In genomic region chr11:64898541-64898940, GRCh38 we compare ENCODE assay signal across 19 cellular contexts. TPM values are rescaled to one million over a fixed set of nuclear protein-coding genes. Genes with fewer than 3 reads are reported as not detected.
DNase-seq lines count a peak whose midpoint lies in the region; ATAC-seq, FAIRE-seq and TF ChIP-seq lines count a peak whose summit lies in the region.
"Had no signal": no experiment of that assay in that cellular context is flagged by ENCODE, and none has a peak within 500 bp of the region (broad histone marks: within the 10 kb centered on the region; RNA-seq: fewer than 3 reads in every experiment).

No MANE protein-coding gene starts in this region.

- H3K27ac Mint-ChIP-seq in T-helper 17 cell, result peak overlapping the region; percentile 100
- peak overlapping the region; percentile 40 for H3K27ac Mint-ChIP-seq in stimulated activated effector memory CD8-positive, alpha-beta T cell treated with anti-CD3 and anti-CD28 coated beads, Interleukin-12 subunit alpha, Interleukin-12 subunit beta, amount 100 ng/mL, for 72 hours
- no peak overlapping the region for H3K27ac Mint-ChIP-seq in CD8-positive, alpha-beta T cell
- H3K27ac Mint-ChIP-seq: B cell had no signal

- H3K9me3 ChIP-seq in HEK293 (ENCODE audit: control insufficient read depth, insufficient read depth, low read depth, low read length) (no peaks in the 10 kb centered on the region), T-helper 17 cell (ENCODE audit: control insufficient read depth, low read length, poor library complexity, severe bottlenecking) (no peaks in the 10 kb centered on the region), HepG2 (ENCODE audit: low read length) (no peaks in the 10 kb centered on the region), heart right ventricle (no peaks in the 10 kb centered on the region)
- no peaks in the 10 kb centered on the region for H3K9me3 ChIP-seq in CD8-positive, alpha-beta T cell (ENCODE audit: low read length)

- H3K4me2 ChIP-seq in HepG2 (ENCODE audit: low read depth, low read length), result no peak overlapping the region

- H3K27ac ChIP-seq in HEK293 (ENCODE audit: extremely low read depth, low read depth, low read length) (no peak overlapping the region), HepG2 (ENCODE audit: extremely low read length, insufficient read depth, low read length) (no peak overlapping the region), heart right ventricle (no peak overlapping the region)
- H3K27ac ChIP-seq in CD8-positive, alpha-beta T cell (ENCODE audit: low read depth, low read length), result no peak overlapping the region

- H3K4me1 Mint-ChIP-seq in T-helper 17 cell, result peaks cover 29% of the 10 kb centered on the region
- peaks cover 15% of the 10 kb centered on the region for H3K4me1 Mint-ChIP-seq in stimulated activated effector memory CD8-positive, alpha-beta T cell treated with anti-CD3 and anti-CD28 coated beads, Interleukin-12 subunit alpha, Interleukin-12 subunit beta, amount 100 ng/mL, for 72 hours
- peaks cover 8% of the 10 kb centered on the region for H3K4me1 Mint-ChIP-seq in CD8-positive, alpha-beta T cell (ENCODE audit: low read depth)

- H3K36me3 ChIP-seq in HEK293 (ENCODE audit: control insufficient read depth in 2 of 2, insufficient read depth in 1 of 2, low read length in 2 of 2) (peaks cover 0 to 79% of the 10 kb centered on the region in 2 experiments; a peak in 2 of 3 replicates), HepG2 (replicated peaks in 1 of 2; ENCODE audit: control insufficient read depth in 1 of 2, insufficient read depth in 2 of 2, low read length in 2 of 2) (peaks cover 23 to 29% of the 10 kb centered on the region in 2 experiments; a peak in 4 of 5 replicates), heart right ventricle (peaks cover 0 to 92% (median 48%) of the 10 kb centered on the region in 9 donors)
- peaks cover 4% of the 10 kb centered on the region for H3K36me3 ChIP-seq in CD8-positive, alpha-beta T cell (ENCODE audit: insufficient read depth, low read length)

- H3K79me2 ChIP-seq in HepG2 (ENCODE audit: insufficient read depth, low read length), result no peaks in the 10 kb centered on the region

- no peaks in the 10 kb centered on the region for H4K20me1 ChIP-seq in HepG2 (ENCODE audit: insufficient read depth, low read length)

- intact Hi-C loops in HepG2 (cut with micrococcal nuclease; ENCODE audit: unreplicated experiment) (no loop called here), heart right ventricle (cut with DNase I) (loop anchor here in 2 of 10 donors (10.0 kb wide), 1 partner anchor 114 kb away; no protein-coding TSS in a partner anchor)
- intact Hi-C loops in CD8-positive, alpha-beta T cell (cut with DNase I, micrococcal nuclease), result no loop called here

- no peaks in the 10 kb centered on the region for H3K9me3 Mint-ChIP-seq in stimulated activated effector memory CD8-positive, alpha-beta T cell treated with anti-CD3 and anti-CD28 coated beads, Interleukin-12 subunit alpha, Interleukin-12 subunit beta, amount 100 ng/mL, for 72 hours
- H3K9me3 Mint-ChIP-seq in CD8-positive, alpha-beta T cell, result no peaks in the 10 kb centered on the region
- H3K9me3 Mint-ChIP-seq: CD4-positive, alpha-beta T cell had no signal

- H3K4me1 ChIP-seq in HEK293 (ENCODE audit: control insufficient read depth, insufficient read depth, low read length), result no peaks in the 10 kb centered on the region
- H3K4me1 ChIP-seq in HepG2 (ENCODE audit: insufficient read depth, low read length), result peaks cover 13% of the 10 kb centered on the region
- H3K4me1 ChIP-seq in CD8-positive, alpha-beta T cell (ENCODE audit: insufficient read depth, low read length), result peaks cover 13% of the 10 kb centered on the region
- H3K4me1 ChIP-seq in heart right ventricle, result peaks cover 1 to 13% (median 9%) of the 10 kb centered on the region in 9 donors

- no TSS peak for BruUV-seq in HepG2 (replicated peaks; lab: Mats Ljungman, UMichigan)

- CTCF ChIA-PET in HEK293 (lab: Yijun Ruan, JAX), result interaction anchor here (0.6 to 9.4 kb wide), 2 partner anchors 51 to 115 kb away, joined by 3 to 111 read pairs; no protein-coding TSS in a partner anchor
- CTCF ChIA-PET in HepG2 (lab: Yijun Ruan, JAX; ENCODE audit: low intra/inter-chr PET ratio, low total read pairs), result no interaction called here
- CTCF ChIA-PET in CD8-positive, alpha-beta T cell (lab: Charles Lee), result interaction anchor here (0.6 to 30.0 kb wide), 3 partner anchors 9 to 1874 kb away, joined by 3 to 1398 read pairs (median 4); partner anchors contain the start of gene CDC42BPG

- H3K27me3 ChIP-seq in HepG2 (ENCODE audit: control insufficient read depth in 1 of 2, insufficient read depth in 2 of 2, low read length in 2 of 2) (no peaks in the 10 kb centered on the region), heart right ventricle (no peaks in the 10 kb centered on the region)
- no peaks in the 10 kb centered on the region for H3K27me3 ChIP-seq in CD8-positive, alpha-beta T cell (ENCODE audit: insufficient read depth, low read length)

- no peak for TF ChIP-seq POLR2A in HepG2 (IDR thresholded peaks at IDR 0.05; ENCODE audit: insufficient read depth in 1 of 2, low read depth in 2 of 2, low read length in 2 of 2)

- no peak overlapping the region for H3K4me3 ChIP-seq in HEK293 (ENCODE audit: low read depth, low read length)
- no peak overlapping the region for H3K4me3 ChIP-seq in HepG2 (replicated peaks in 1 of 3; ENCODE audit: insufficient read depth in 1 of 3, low read depth in 2 of 3, low read length in 3 of 3)
- H3K4me3 ChIP-seq in CD8-positive, alpha-beta T cell (ENCODE audit: low read depth, low read length), result no peak overlapping the region
- H3K4me3 ChIP-seq in heart right ventricle, result no peak overlapping the region

- no peaks in the 10 kb centered on the region for H3K27me3 Mint-ChIP-seq in T-helper 17 cell
- no peaks in the 10 kb centered on the region for H3K27me3 Mint-ChIP-seq in CD8-positive, alpha-beta T cell (ENCODE audit: low read depth)
- H3K27me3 Mint-ChIP-seq: B cell; CD4-positive, alpha-beta T cell had no signal

- no peak overlapping the region for H3K4me3 Mint-ChIP-seq in T-helper 17 cell
- no peak overlapping the region for H3K4me3 Mint-ChIP-seq in stimulated activated effector memory CD8-positive, alpha-beta T cell treated with anti-CD3 and anti-CD28 coated beads, Interleukin-12 subunit alpha, Interleukin-12 subunit beta, amount 100 ng/mL, for 72 hours
- no peak overlapping the region for H3K4me3 Mint-ChIP-seq in CD8-positive, alpha-beta T cell
- H3K4me3 Mint-ChIP-seq: B cell; CD4-positive, alpha-beta T cell had no signal

- H3K9ac ChIP-seq in HepG2 (ENCODE audit: insufficient read depth, low read depth, low read length), result no peak overlapping the region

- TF ChIP-seq CTCF in HEK293 (tag by site-specific recombination; IDR thresholded peaks at IDR 0.05), result no peak
- TF ChIP-seq CTCF in HepG2 (CRISPR knock-in tag; IDR thresholded peaks at IDR 0.05), result no peak
- TF ChIP-seq CTCF in CD8-positive, alpha-beta T cell (IDR thresholded peaks at IDR 0.05), result no peak
- TF ChIP-seq CTCF in heart right ventricle (IDR thresholded peaks at IDR 0.05), result no peak

- no peak for TF ChIP-seq RAD21 in HepG2 (CRISPR knock-in tag; IDR thresholded peaks at IDR 0.05)

- no peak for TF ChIP-seq EP300 in HepG2 (IDR thresholded peaks at IDR 0.05; ENCODE audit: low read depth in 2 of 2, low read length in 2 of 2)
- TF ChIP-seq EP300 in HepG2 (CRISPR knock-in tag; IDR thresholded peaks at IDR 0.05; ENCODE audit: borderline replicate concordance), result no peak

- DNase-seq in T-helper 17 cell (no peak), HepG2 (ENCODE audit: low spot score) (no peak), HT-29 (ENCODE audit: low spot score) (no peak), heart right ventricle (no peak)
- no peak for DNase-seq in stimulated activated effector memory CD8-positive, alpha-beta T cell treated with anti-CD3 and anti-CD28 coated beads, Interleukin-12 subunit alpha, Interleukin-12 subunit beta, amount 100 ng/mL, for 72 hours (ENCODE audit: low spot score in 2 of 2)
- no peak for DNase-seq in CD8-positive, alpha-beta T cell
- DNase-seq: C1 segment of cervical spinal cord; CD4-positive, alpha-beta T cell; DMS153; DMS79 treated with DMSO at 0.1 percent for 48 hours; EL; HCEC 1CT had no signal

- in situ Hi-C loops in HepG2 (cut with HindIII; ENCODE audit: extremely low pct_ligation_motif_present, low pct_unique_long_range_greater_than_20kb), result no loop called here

- WGBS in HepG2 (ENCODE audit: low lambda C conversion rate), result 97% methylated on average over 10 of the region's 19 CpGs
- WGBS in heart right ventricle, 2 donors, result 96 to 97% methylated on average over 19 of the region's 19 CpGs

- no peak overlapping the region for H2AFZ ChIP-seq in HepG2 (ENCODE audit: low read length)

- peaks cover 6% of the 10 kb centered on the region for H3K36me3 Mint-ChIP-seq in T-helper 17 cell (ENCODE audit: low read depth)
- H3K36me3 Mint-ChIP-seq in stimulated activated effector memory CD8-positive, alpha-beta T cell treated with anti-CD3 and anti-CD28 coated beads, Interleukin-12 subunit alpha, Interleukin-12 subunit beta, amount 100 ng/mL, for 72 hours, result peaks cover 57% of the 10 kb centered on the region
- H3K36me3 Mint-ChIP-seq in CD8-positive, alpha-beta T cell, result peaks cover 61% of the 10 kb centered on the region

- ATAC-seq in T-helper 17 cell (no peak), HepG2 (no peak), heart right ventricle (no peak)
- ATAC-seq in stimulated activated effector memory CD8-positive, alpha-beta T cell treated with anti-CD3 and anti-CD28 coated beads, Interleukin-12 subunit alpha, Interleukin-12 subunit beta, amount 100 ng/mL, for 72 hours, result no peak
- ATAC-seq in CD8-positive, alpha-beta T cell, result no peak

- no peak for FAIRE-seq in HepG2 (lab: Jason Lieb, UNC)
- FAIRE-seq: A204.1, G401.6, GM12891, GM19239, H1 had no signal

- POLR2A ChIA-PET in HEK293 (lab: Yijun Ruan, JAX) (no interaction called here), HepG2 (lab: Yijun Ruan, JAX) (no interaction called here)
- POLR2A ChIA-PET in CD8-positive, alpha-beta T cell (lab: Charles Lee), result interaction anchor here (27.7 kb wide), 1 partner anchor 44 kb away, joined by 810 read pairs; the partner anchor contains the start of gene CDC42BPG

RNA-seq across cellular contexts. Expression of gene ATG2A, which starts 18.5 kb away (rescaled TPM):
- total RNA-seq in T-helper 17 cell, result 100 to 1,000 TPM; 161 to 226 TPM
- total RNA-seq in HepG2 (2016; rRNA removed; fragmentation: Illumina TruSeq; extraction: Trizol), result 6.5 and 6.7 TPM in 2 replicates
- total RNA-seq in HepG2 (2016; cell fraction: cytosol; rRNA removed; fragmentation: Illumina TruSeq; extraction: Trizol; ENCODE audit: low read depth), result 5.0 and 5.3 TPM in 2 replicates
- 5.7 and 6.9 TPM in 2 replicates for total RNA-seq in HepG2 (2016; cell fraction: insoluble cytoplasmic fraction; rRNA removed; fragmentation: Illumina TruSeq; extraction: Trizol)
- total RNA-seq in HepG2 (2016; cell fraction: membrane; rRNA removed; fragmentation: Illumina TruSeq; extraction: Trizol), result 3.5 and 4.7 TPM in 2 replicates
- total RNA-seq in HepG2 (2016; cell fraction: nucleus; rRNA removed; fragmentation: Illumina TruSeq; extraction: Trizol), result 7.1 and 8.3 TPM in 2 replicates
- 8.0 and 13.2 TPM in 2 replicates for polyA plus RNA-seq in HepG2 (2011; rRNA removed)
- 4.6 and 6.5 TPM in 2 replicates for polyA plus RNA-seq in HepG2 (2011; cell fraction: cytosol; rRNA removed)
- polyA plus RNA-seq in HepG2 (2011; cell fraction: nucleus; rRNA removed), result 81.8 and 92.1 TPM in 2 replicates
- polyA plus RNA-seq in HepG2 (2012), result 14.9 and 21.4 TPM in 2 replicates
- 1.0 and 1.2 TPM in 2 replicates for polyA plus RNA-seq in HepG2 (2016; cell fraction: cytosol; fragmentation: Illumina TruSeq; extraction: Trizol; ENCODE audit: low read depth)
- polyA plus RNA-seq in HepG2 (2016; cell fraction: insoluble cytoplasmic fraction; fragmentation: Illumina TruSeq; extraction: Trizol; ENCODE audit: low read depth), result 5.5 and 7.6 TPM in 2 replicates
- 1.9 and 2.0 TPM in 2 replicates for polyA plus RNA-seq in HepG2 (2016; cell fraction: membrane; fragmentation: Illumina TruSeq; extraction: Trizol; ENCODE audit: low read depth)
- 19.9 and 22.1 TPM in 2 replicates for polyA plus RNA-seq in HepG2 (2016; cell fraction: nucleus; fragmentation: Illumina TruSeq; extraction: Trizol; ENCODE audit: insufficient read depth, low read depth)
- 20.7 and 23.4 TPM in 2 replicates for polyA minus RNA-seq in HepG2 (2011; rRNA and poly(A)+ RNA removed; ENCODE audit: low replicate concordance)
- polyA minus RNA-seq in HepG2 (2011; cell fraction: cytosol; rRNA and poly(A)+ RNA removed), result 11.5 and 17.2 TPM in 2 replicates
- 24.7 and 27.0 TPM in 2 replicates for polyA minus RNA-seq in HepG2 (2011; cell fraction: nucleus; rRNA and poly(A)+ RNA removed)
- 100 to 1,000 TPM; 285 to 311 TPM for total RNA-seq in CD8-positive, alpha-beta T cell
- 47.1 and 50.5 TPM in 2 replicates for total RNA-seq in HT-29 (2014; rRNA removed; shearing (Covaris generic))
- 10 to 100 TPM; 12.4 to 17.7 (median 16.0) TPM for total RNA-seq in heart right ventricle
- polyA plus RNA-seq in heart right ventricle, result 10 to 100 TPM; 14.8 to 18.6 TPM

RNA-seq across cellular contexts. Expression of gene EHD1, which starts 20.1 kb away (rescaled TPM):
- total RNA-seq in T-helper 17 cell (100 to 1,000 TPM; 184 to 212 TPM), HepG2 (2016; rRNA removed; fragmentation: Illumina TruSeq; extraction: Trizol) (22.0 and 26.6 TPM in 2 replicates), heart right ventricle (10 to 100 TPM; 30.7 to 73.1 (median 43.9) TPM)
- total RNA-seq in HepG2 (2016; cell fraction: cytosol; rRNA removed; fragmentation: Illumina TruSeq; extraction: Trizol; ENCODE audit: low read depth), result 8.1 and 9.7 TPM in 2 replicates
- total RNA-seq in HepG2 (2016; cell fraction: insoluble cytoplasmic fraction; rRNA removed; fragmentation: Illumina TruSeq; extraction: Trizol), result 22.9 and 29.1 TPM in 2 replicates
- 11.0 and 11.5 TPM in 2 replicates for total RNA-seq in HepG2 (2016; cell fraction: membrane; rRNA removed; fragmentation: Illumina TruSeq; extraction: Trizol)
- 16.8 and 19.6 TPM in 2 replicates for total RNA-seq in HepG2 (2016; cell fraction: nucleus; rRNA removed; fragmentation: Illumina TruSeq; extraction: Trizol)
- polyA plus RNA-seq in HepG2 (2011; rRNA removed) (23.6 and 29.4 TPM in 2 replicates), heart right ventricle (10 to 100 TPM; 26.0 to 39.7 TPM)
- 20.8 and 31.1 TPM in 2 replicates for polyA plus RNA-seq in HepG2 (2011; cell fraction: cytosol; rRNA removed)
- polyA plus RNA-seq in HepG2 (2011; cell fraction: nucleus; rRNA removed), result 42.3 and 43.0 TPM in 2 replicates
- 18.8 and 23.3 TPM in 2 replicates for polyA plus RNA-seq in HepG2 (2012)
- 3.5 and 3.9 TPM in 2 replicates for polyA plus RNA-seq in HepG2 (2016; cell fraction: cytosol; fragmentation: Illumina TruSeq; extraction: Trizol; ENCODE audit: low read depth)
- polyA plus RNA-seq in HepG2 (2016; cell fraction: insoluble cytoplasmic fraction; fragmentation: Illumina TruSeq; extraction: Trizol; ENCODE audit: low read depth), result 29.0 and 35.3 TPM in 2 replicates
- 7.9 and 9.3 TPM in 2 replicates for polyA plus RNA-seq in HepG2 (2016; cell fraction: membrane; fragmentation: Illumina TruSeq; extraction: Trizol; ENCODE audit: low read depth)
- 33.4 and 34.4 TPM in 2 replicates for polyA plus RNA-seq in HepG2 (2016; cell fraction: nucleus; fragmentation: Illumina TruSeq; extraction: Trizol; ENCODE audit: insufficient read depth, low read depth)
- polyA minus RNA-seq in HepG2 (2011; rRNA and poly(A)+ RNA removed; ENCODE audit: low replicate concordance), result 63.9 and 78.7 TPM in 2 replicates
- polyA minus RNA-seq in HepG2 (2011; cell fraction: cytosol; rRNA and poly(A)+ RNA removed), result 21.2 and 28.0 TPM in 2 replicates
- 15.5 and 22.1 TPM in 2 replicates for polyA minus RNA-seq in HepG2 (2011; cell fraction: nucleus; rRNA and poly(A)+ RNA removed)
- total RNA-seq in CD8-positive, alpha-beta T cell, result 100 to 1,000 TPM; 187 to 212 TPM
- 118 and 123 TPM in 2 replicates for total RNA-seq in HT-29 (2014; rRNA removed; shearing (Covaris generic))

RNA-seq across cellular contexts. Expression of gene PPP2R5B, which starts 25.9 kb away (rescaled TPM):
- total RNA-seq in T-helper 17 cell (10 to 100 TPM; 21.5 to 25.3 TPM), HepG2 (2016; rRNA removed; fragmentation: Illumina TruSeq; extraction: Trizol) (1.6 and 2.3 TPM in 2 replicates), heart right ventricle (10 to 100 TPM; 13.4 to 29.8 (median 20.4) TPM)
- total RNA-seq in HepG2 (2016; cell fraction: cytosol; rRNA removed; fragmentation: Illumina TruSeq; extraction: Trizol; ENCODE audit: low read depth), result 0.53 and 0.61 TPM in 2 replicates
- total RNA-seq in HepG2 (2016; cell fraction: insoluble cytoplasmic fraction; rRNA removed; fragmentation: Illumina TruSeq; extraction: Trizol), result 1.6 and 2.9 TPM in 2 replicates
- 1.7 and 1.9 TPM in 2 replicates for total RNA-seq in HepG2 (2016; cell fraction: membrane; rRNA removed; fragmentation: Illumina TruSeq; extraction: Trizol)
- total RNA-seq in HepG2 (2016; cell fraction: nucleus; rRNA removed; fragmentation: Illumina TruSeq; extraction: Trizol), result 1.9 and 2.8 TPM in 2 replicates
- polyA plus RNA-seq in HepG2 (2011; rRNA removed) (8.3 and 12.6 TPM in 2 replicates), heart right ventricle (10 to 100 TPM; 26.6 to 30.8 TPM)
- polyA plus RNA-seq in HepG2 (2011; cell fraction: cytosol; rRNA removed), result 5.2 and 5.5 TPM in 2 replicates
- 38.0 and 39.6 TPM in 2 replicates for polyA plus RNA-seq in HepG2 (2011; cell fraction: nucleus; rRNA removed)
- polyA plus RNA-seq in HepG2 (2012), result 6.5 and 7.2 TPM in 2 replicates
- 0.45 and 0.76 TPM in 2 replicates for polyA plus RNA-seq in HepG2 (2016; cell fraction: cytosol; fragmentation: Illumina TruSeq; extraction: Trizol; ENCODE audit: low read depth)
- 1.6 and 2.0 TPM in 2 replicates for polyA plus RNA-seq in HepG2 (2016; cell fraction: insoluble cytoplasmic fraction; fragmentation: Illumina TruSeq; extraction: Trizol; ENCODE audit: low read depth)
- 1.3 and 2.0 TPM in 2 replicates for polyA plus RNA-seq in HepG2 (2016; cell fraction: membrane; fragmentation: Illumina TruSeq; extraction: Trizol; ENCODE audit: low read depth)
- 6.5 and 7.0 TPM in 2 replicates for polyA plus RNA-seq in HepG2 (2016; cell fraction: nucleus; fragmentation: Illumina TruSeq; extraction: Trizol; ENCODE audit: insufficient read depth, low read depth)
- 4.2 and 6.0 TPM in 2 replicates for polyA minus RNA-seq in HepG2 (2011; rRNA and poly(A)+ RNA removed; ENCODE audit: low replicate concordance)
- 2.0 and 4.1 TPM in 2 replicates for polyA minus RNA-seq in HepG2 (2011; cell fraction: cytosol; rRNA and poly(A)+ RNA removed)
- 4.6 and 4.8 TPM in 2 replicates for polyA minus RNA-seq in HepG2 (2011; cell fraction: nucleus; rRNA and poly(A)+ RNA removed)
- total RNA-seq in CD8-positive, alpha-beta T cell, result 10 to 100 TPM; 14.8 to 18.0 TPM
- 7.9 and 8.9 TPM in 2 replicates for total RNA-seq in HT-29 (2014; rRNA removed; shearing (Covaris generic))

RNA-seq across cellular contexts. Expression of gene GPHA2, which starts 37.2 kb away (rescaled TPM):
- total RNA-seq in T-helper 17 cell (not detected), HepG2 (2016; rRNA removed; fragmentation: Illumina TruSeq; extraction: Trizol) (11.6 and 19.1 TPM in 2 replicates), heart right ventricle (not detected)
- total RNA-seq in HepG2 (2016; cell fraction: cytosol; rRNA removed; fragmentation: Illumina TruSeq; extraction: Trizol; ENCODE audit: low read depth), result 5.4 and 8.4 TPM in 2 replicates
- total RNA-seq in HepG2 (2016; cell fraction: insoluble cytoplasmic fraction; rRNA removed; fragmentation: Illumina TruSeq; extraction: Trizol), result 14.5 and 23.6 TPM in 2 replicates
- total RNA-seq in HepG2 (2016; cell fraction: membrane; rRNA removed; fragmentation: Illumina TruSeq; extraction: Trizol), result 9.9 and 10.1 TPM in 2 replicates
- 16.1 and 16.5 TPM in 2 replicates for total RNA-seq in HepG2 (2016; cell fraction: nucleus; rRNA removed; fragmentation: Illumina TruSeq; extraction: Trizol)
- polyA plus RNA-seq in HepG2 (2011; rRNA removed) (10.1 and 13.0 TPM in 2 replicates), heart right ventricle (not detected)
- polyA plus RNA-seq in HepG2 (2011; cell fraction: cytosol; rRNA removed), result 9.1 and 24.9 TPM in 2 replicates
- 5.5 and 7.6 TPM in 2 replicates for polyA plus RNA-seq in HepG2 (2011; cell fraction: nucleus; rRNA removed)
- polyA plus RNA-seq in HepG2 (2012), result 4.9 and 6.7 TPM in 2 replicates
- polyA plus RNA-seq in HepG2 (2016; cell fraction: cytosol; fragmentation: Illumina TruSeq; extraction: Trizol; ENCODE audit: low read depth), result 8.6 and 12.5 TPM in 2 replicates
- polyA plus RNA-seq in HepG2 (2016; cell fraction: insoluble cytoplasmic fraction; fragmentation: Illumina TruSeq; extraction: Trizol; ENCODE audit: low read depth), result 17.0 and 17.6 TPM in 2 replicates
- polyA plus RNA-seq in HepG2 (2016; cell fraction: membrane; fragmentation: Illumina TruSeq; extraction: Trizol; ENCODE audit: low read depth), result 11.7 and 13.3 TPM in 2 replicates
- 33.1 and 38.1 TPM in 2 replicates for polyA plus RNA-seq in HepG2 (2016; cell fraction: nucleus; fragmentation: Illumina TruSeq; extraction: Trizol; ENCODE audit: insufficient read depth, low read depth)
- 18.7 TPM in 1 of 2 replicates, not detected in the other for polyA minus RNA-seq in HepG2 (2011; rRNA and poly(A)+ RNA removed; ENCODE audit: low replicate concordance)
- polyA minus RNA-seq in HepG2 (2011; cell fraction: cytosol; rRNA and poly(A)+ RNA removed), result 2.4 TPM in 2 replicates
- 1.1 and 1.7 TPM in 2 replicates for polyA minus RNA-seq in HepG2 (2011; cell fraction: nucleus; rRNA and poly(A)+ RNA removed)
- not detected for total RNA-seq in CD8-positive, alpha-beta T cell
- total RNA-seq in HT-29 (2014; rRNA removed; shearing (Covaris generic)), result not detected in 2 replicates

RNA-seq across cellular contexts. Expression of gene CDC42BPG, which starts 54.1 kb away (rescaled TPM):
- total RNA-seq in T-helper 17 cell, result 1 to 10 TPM; 4.0 to 7.7 TPM
- 0.77 and 1.4 TPM in 2 replicates for total RNA-seq in HepG2 (2016; rRNA removed; fragmentation: Illumina TruSeq; extraction: Trizol)
- total RNA-seq in HepG2 (2016; cell fraction: cytosol; rRNA removed; fragmentation: Illumina TruSeq; extraction: Trizol; ENCODE audit: low read depth), result 0.10 and 0.35 TPM in 2 replicates
- 0.42 and 1.4 TPM in 2 replicates for total RNA-seq in HepG2 (2016; cell fraction: insoluble cytoplasmic fraction; rRNA removed; fragmentation: Illumina TruSeq; extraction: Trizol)
- 0.37 and 0.38 TPM in 2 replicates for total RNA-seq in HepG2 (2016; cell fraction: membrane; rRNA removed; fragmentation: Illumina TruSeq; extraction: Trizol)
- 1.8 and 2.0 TPM in 2 replicates for total RNA-seq in HepG2 (2016; cell fraction: nucleus; rRNA removed; fragmentation: Illumina TruSeq; extraction: Trizol)
- 0.55 and 0.99 TPM in 2 replicates for polyA plus RNA-seq in HepG2 (2011; rRNA removed)
- 0.34 and 0.54 TPM in 2 replicates for polyA plus RNA-seq in HepG2 (2011; cell fraction: cytosol; rRNA removed)
- polyA plus RNA-seq in HepG2 (2011; cell fraction: nucleus; rRNA removed), result 6.3 and 7.3 TPM in 2 replicates
- 1.2 and 1.3 TPM in 2 replicates for polyA plus RNA-seq in HepG2 (2012)
- polyA plus RNA-seq in HepG2 (2016; cell fraction: cytosol; fragmentation: Illumina TruSeq; extraction: Trizol; ENCODE audit: low read depth), result 0.06 and 0.11 TPM in 2 replicates
- 0.63 and 0.75 TPM in 2 replicates for polyA plus RNA-seq in HepG2 (2016; cell fraction: insoluble cytoplasmic fraction; fragmentation: Illumina TruSeq; extraction: Trizol; ENCODE audit: low read depth)
- 0.24 and 0.70 TPM in 2 replicates for polyA plus RNA-seq in HepG2 (2016; cell fraction: membrane; fragmentation: Illumina TruSeq; extraction: Trizol; ENCODE audit: low read depth)
- 4.9 and 5.6 TPM in 2 replicates for polyA plus RNA-seq in HepG2 (2016; cell fraction: nucleus; fragmentation: Illumina TruSeq; extraction: Trizol; ENCODE audit: insufficient read depth, low read depth)
- polyA minus RNA-seq in HepG2 (2011; rRNA and poly(A)+ RNA removed; ENCODE audit: low replicate concordance), result 1.3 and 2.7 TPM in 2 replicates
- polyA minus RNA-seq in HepG2 (2011; cell fraction: cytosol; rRNA and poly(A)+ RNA removed), result 0.59 and 1.6 TPM in 2 replicates
- 1.9 and 4.0 TPM in 2 replicates for polyA minus RNA-seq in HepG2 (2011; cell fraction: nucleus; rRNA and poly(A)+ RNA removed)
- 1 to 10 TPM; 6.5 to 7.9 TPM for total RNA-seq in CD8-positive, alpha-beta T cell
- total RNA-seq in HT-29 (2014; rRNA removed; shearing (Covaris generic)), result 22.7 and 24.7 TPM in 2 replicates
- 1 to 10 TPM in 1 of 10 donors, under 1 TPM in 9; 0.04 to 1.3 (median 0.27) TPM for total RNA-seq in heart right ventricle
- polyA plus RNA-seq in heart right ventricle, result under 1 TPM; 0.17 to 0.37 TPM
